In genomic region chr7:38192347-38192746, GRCh38 we compare ENCODE assay signal across 21 cellular contexts. TPM values are rescaled to one million over a fixed set of nuclear protein-coding genes. Genes with fewer than 3 reads are reported as not detected.
A peak's percentile ranks its signal among the peaks of the same experiment; 100 is the strongest.
DNase-seq lines count a peak whose midpoint lies in the region; ATAC-seq and TF ChIP-seq lines count a peak whose summit lies in the region.
"Had no signal": no experiment of that assay in that cellular context is flagged by ENCODE, and none has a peak within 500 bp of the region (broad histone marks: within the 10 kb centered on the region; RNA-seq: fewer than 3 reads in every experiment).

No MANE protein-coding gene starts in this region.

- peak overlapping the region in 4 of 7 donors; percentile 4 to 79 (median 26) for H3K27ac Mint-ChIP-seq in CD4-positive, alpha-beta memory T cell
- H3K27ac Mint-ChIP-seq in CD8-positive, alpha-beta T cell, result peak overlapping the region; percentile 30
- peak overlapping the region; percentile 17 for H3K27ac Mint-ChIP-seq in central memory CD8-positive, alpha-beta T cell (ENCODE audit: low read depth)
- H3K27ac Mint-ChIP-seq in naive thymus-derived CD8-positive, alpha-beta T cell, result peak overlapping the region in 2 of 10 donors; percentile 4 to 32

- peak overlapping the region in 6 of 8 donors; percentile 33 to 80 (median 56) for H3K4me3 Mint-ChIP-seq in CD4-positive, alpha-beta memory T cell
- H3K4me3 Mint-ChIP-seq in CD8-positive, alpha-beta T cell, result peak overlapping the region; percentile 33
- H3K4me3 Mint-ChIP-seq in central memory CD8-positive, alpha-beta T cell, result no peak overlapping the region
- H3K4me3 Mint-ChIP-seq in naive thymus-derived CD8-positive, alpha-beta T cell, result peak overlapping the region in 1 of 10 donors; percentile 22

- H3K36me3 ChIP-seq in CD4-positive, alpha-beta memory T cell (ENCODE audit: insufficient read depth, low read length), result no peaks in the 10 kb centered on the region
- H3K36me3 ChIP-seq in CD8-positive, alpha-beta T cell (ENCODE audit: insufficient read depth, low read length), result no peaks in the 10 kb centered on the region
- H3K36me3 ChIP-seq in lung (ENCODE audit: control insufficient read depth in 2 of 2, insufficient read depth in 2 of 2, low read length in 2 of 2), result no peaks in the 10 kb centered on the region

- TF ChIP-seq CTCF in CD8-positive, alpha-beta T cell (IDR thresholded peaks at IDR 0.05), result no peak
- TF ChIP-seq CTCF in lung (IDR thresholded peaks at IDR 0.05; ENCODE audit: control extremely low read depth, extremely low read depth), result no peak

- H3K9me3 Mint-ChIP-seq in CD4-positive, alpha-beta memory T cell, result no peaks in the 10 kb centered on the region
- H3K9me3 Mint-ChIP-seq in CD8-positive, alpha-beta T cell, result peaks cover 3% of the 10 kb centered on the region
- H3K9me3 Mint-ChIP-seq in central memory CD8-positive, alpha-beta T cell, result no peaks in the 10 kb centered on the region
- H3K9me3 Mint-ChIP-seq in naive thymus-derived CD8-positive, alpha-beta T cell, result peaks cover 0 to 4% (median 2%) of the 10 kb centered on the region in 9 donors

- CTCF ChIA-PET in CD4-positive, alpha-beta memory T cell (lab: Charles Lee; ENCODE audit: partially characterized antibody), result interaction anchor here (0.7 to 2.1 kb wide), 6 partner anchors 8 to 182 kb away, joined by 3 to 21 read pairs (median 4); no protein-coding TSS in a partner anchor
- CTCF ChIA-PET in CD8-positive, alpha-beta T cell (lab: Charles Lee), result interaction anchor here (1.1 to 1.8 kb wide), 5 partner anchors 9 to 182 kb away, joined by 3 to 11 read pairs (median 3); no protein-coding TSS in a partner anchor

- no peak overlapping the region for H3K4me3 ChIP-seq in CD4-positive, alpha-beta memory T cell (ENCODE audit: low read length in 2 of 2)
- H3K4me3 ChIP-seq in CD8-positive, alpha-beta T cell (ENCODE audit: low read depth, low read length), result no peak overlapping the region
- H3K4me3 ChIP-seq in lung, result no peak overlapping the region
- H3K4me3 ChIP-seq: MG63 had no signal

- ATAC-seq in CD8-positive, alpha-beta T cell, result no peak
- no peak for ATAC-seq in central memory CD8-positive, alpha-beta T cell (replicated peaks; ENCODE audit: extremely low read depth, poor library complexity, severe bottlenecking)
- peak; percentile 38 for ATAC-seq in lung (ENCODE audit: insufficient read depth, low FRiP score)
- ATAC-seq in naive thymus-derived CD8-positive, alpha-beta T cell, result no peak
- ATAC-seq in activated CD4-positive, CD25-positive, alpha-beta regulatory T cell treated with anti-CD3 and anti-CD28 coated beads, Interleukin-2, amount 50 U/mL, for 24 hours, result no peak
- ATAC-seq: HCT116, Right ventricle myocardium inferior had no signal

- H3K4me1 ChIP-seq in CD4-positive, alpha-beta memory T cell (ENCODE audit: insufficient read depth, low read length), result peaks cover 4% of the 10 kb centered on the region
- H3K4me1 ChIP-seq in CD8-positive, alpha-beta T cell (ENCODE audit: insufficient read depth, low read length), result no peaks in the 10 kb centered on the region
- H3K4me1 ChIP-seq in lung (ENCODE audit: control insufficient read depth in 2 of 2, insufficient read depth in 2 of 2, low read length in 2 of 2), result peaks cover 0 to 4% of the 10 kb centered on the region in 2 donors
- H3K4me1 ChIP-seq: Caco-2 had no signal

- H3K9me3 ChIP-seq in CD4-positive, alpha-beta memory T cell (ENCODE audit: control insufficient read depth in 1 of 2, low read length in 2 of 2), result no peaks in the 10 kb centered on the region
- no peaks in the 10 kb centered on the region for H3K9me3 ChIP-seq in CD8-positive, alpha-beta T cell (ENCODE audit: low read length)
- no peaks in the 10 kb centered on the region for H3K9me3 ChIP-seq in lung (ENCODE audit: control insufficient read depth in 2 of 2, insufficient read depth in 1 of 2, low read length in 1 of 2)

- POLR2A ChIA-PET in CD4-positive, alpha-beta memory T cell (lab: Charles Lee; ENCODE audit: partially characterized antibody), result no interaction called here
- POLR2A ChIA-PET in CD8-positive, alpha-beta T cell (lab: Charles Lee), result interaction anchor here (1.2 kb wide), 1 partner anchor 9 kb away, joined by 4 read pairs; no protein-coding TSS in a partner anchor
- POLR2A ChIA-PET in naive thymus-derived CD8-positive, alpha-beta T cell (lab: Charles Lee), result no interaction called here

- intact Hi-C loops in CD4-positive, alpha-beta memory T cell (cut with micrococcal nuclease), result no loop called here
- intact Hi-C loops in CD8-positive, alpha-beta T cell (cut with DNase I, micrococcal nuclease), result no loop called here

- peaks cover 0 to 4% of the 10 kb centered on the region in 2 donors for H3K36me3 Mint-ChIP-seq in CD4-positive, alpha-beta memory T cell
- H3K36me3 Mint-ChIP-seq in CD8-positive, alpha-beta T cell, result peaks cover 5% of the 10 kb centered on the region
- no peaks in the 10 kb centered on the region for H3K36me3 Mint-ChIP-seq in central memory CD8-positive, alpha-beta T cell (ENCODE audit: insufficient read depth)
- H3K36me3 Mint-ChIP-seq in naive thymus-derived CD8-positive, alpha-beta T cell, result peaks cover 0 to 11% (median 0%) of the 10 kb centered on the region in 3 donors

- H3K27me3 Mint-ChIP-seq in CD4-positive, alpha-beta memory T cell, result no peaks in the 10 kb centered on the region
- no peaks in the 10 kb centered on the region for H3K27me3 Mint-ChIP-seq in CD8-positive, alpha-beta T cell (ENCODE audit: low read depth)
- H3K27me3 Mint-ChIP-seq in central memory CD8-positive, alpha-beta T cell, result no peaks in the 10 kb centered on the region
- H3K27me3 Mint-ChIP-seq in naive thymus-derived CD8-positive, alpha-beta T cell, result no peaks in the 10 kb centered on the region

- DNase-seq in CD4-positive, alpha-beta memory T cell, result no peak
- no peak for DNase-seq in CD8-positive, alpha-beta T cell
- DNase-seq in central memory CD8-positive, alpha-beta T cell (ENCODE audit: low spot score in 2 of 2), result no peak
- no peak for DNase-seq in lung (ENCODE audit: low spot score)
- no peak for DNase-seq in naive thymus-derived CD8-positive, alpha-beta T cell
- DNase-seq in stimulated activated CD4-positive, alpha-beta T cell treated with anti-CD3 and anti-CD28 coated beads, Interleukin-15, amount 100 ng/mL, for 24 hours, result no peak
- DNase-seq: ACHN, Caco-2, DMS153, GDM1, GOT3, Kasumi-1, MG63, NCI-H1048, NCI-H1436 treated with DMSO at 0.1 percent for 48 hours, NCI-H2029, NCI-H69 had no signal

- no peaks in the 10 kb centered on the region for H3K27me3 ChIP-seq in CD4-positive, alpha-beta memory T cell (ENCODE audit: insufficient read depth, low read length)
- no peaks in the 10 kb centered on the region for H3K27me3 ChIP-seq in CD8-positive, alpha-beta T cell (ENCODE audit: insufficient read depth, low read length)
- H3K27me3 ChIP-seq in lung (ENCODE audit: control insufficient read depth, insufficient read depth), result no peaks in the 10 kb centered on the region
- H3K27me3 ChIP-seq: MG63 had no signal

- H3K4me1 Mint-ChIP-seq in CD4-positive, alpha-beta memory T cell, result peaks cover 26 to 54% (median 38%) of the 10 kb centered on the region in 4 donors
- peaks cover 56% of the 10 kb centered on the region for H3K4me1 Mint-ChIP-seq in CD8-positive, alpha-beta T cell (ENCODE audit: low read depth)
- H3K4me1 Mint-ChIP-seq in central memory CD8-positive, alpha-beta T cell, result peaks cover 53% of the 10 kb centered on the region
- peaks cover 17 to 56% (median 50%) of the 10 kb centered on the region in 4 donors for H3K4me1 Mint-ChIP-seq in naive thymus-derived CD8-positive, alpha-beta T cell

- WGBS in lung, 2 donors, result 70 to 76% methylated on average over 1 of the region's 1 CpG

- no peak overlapping the region for H3K27ac ChIP-seq in CD4-positive, alpha-beta memory T cell (ENCODE audit: low read depth, low read length)
- no peak overlapping the region for H3K27ac ChIP-seq in CD8-positive, alpha-beta T cell (ENCODE audit: low read depth, low read length)
- H3K27ac ChIP-seq in lung (ENCODE audit: low read depth in 1 of 2, low read length in 1 of 2), result no peak overlapping the region
- H3K27ac ChIP-seq: C4-2B had no signal

RNA-seq across cellular contexts. Expression of gene STARD3NL, which starts 14.3 kb away (rescaled TPM):
- total RNA-seq in CD4-positive, alpha-beta memory T cell, result 10 to 100 TPM; 11.4 to 12.6 TPM
- polyA plus RNA-seq in CD4-positive, alpha-beta memory T cell, result 10 to 100 TPM; 27.2 to 54.4 TPM
- total RNA-seq in CD8-positive, alpha-beta T cell, result 10 to 100 TPM; 22.4 to 22.7 TPM
- total RNA-seq in lung, result 10 to 100 TPM; 59.5 to 87.1 TPM
- polyA plus RNA-seq in lung, result 10 to 100 TPM; 33.6 to 61.1 TPM
- total RNA-seq in naive thymus-derived CD8-positive, alpha-beta T cell, result 10 to 100 TPM; 12.8 TPM
- 10 to 100 TPM; 26.4 to 35.4 (median 32.8) TPM for polyA plus RNA-seq in naive thymus-derived CD8-positive, alpha-beta T cell
